Comparison of ENCODE assay signal across 8 cellular contexts in the genomic region with DNA sequence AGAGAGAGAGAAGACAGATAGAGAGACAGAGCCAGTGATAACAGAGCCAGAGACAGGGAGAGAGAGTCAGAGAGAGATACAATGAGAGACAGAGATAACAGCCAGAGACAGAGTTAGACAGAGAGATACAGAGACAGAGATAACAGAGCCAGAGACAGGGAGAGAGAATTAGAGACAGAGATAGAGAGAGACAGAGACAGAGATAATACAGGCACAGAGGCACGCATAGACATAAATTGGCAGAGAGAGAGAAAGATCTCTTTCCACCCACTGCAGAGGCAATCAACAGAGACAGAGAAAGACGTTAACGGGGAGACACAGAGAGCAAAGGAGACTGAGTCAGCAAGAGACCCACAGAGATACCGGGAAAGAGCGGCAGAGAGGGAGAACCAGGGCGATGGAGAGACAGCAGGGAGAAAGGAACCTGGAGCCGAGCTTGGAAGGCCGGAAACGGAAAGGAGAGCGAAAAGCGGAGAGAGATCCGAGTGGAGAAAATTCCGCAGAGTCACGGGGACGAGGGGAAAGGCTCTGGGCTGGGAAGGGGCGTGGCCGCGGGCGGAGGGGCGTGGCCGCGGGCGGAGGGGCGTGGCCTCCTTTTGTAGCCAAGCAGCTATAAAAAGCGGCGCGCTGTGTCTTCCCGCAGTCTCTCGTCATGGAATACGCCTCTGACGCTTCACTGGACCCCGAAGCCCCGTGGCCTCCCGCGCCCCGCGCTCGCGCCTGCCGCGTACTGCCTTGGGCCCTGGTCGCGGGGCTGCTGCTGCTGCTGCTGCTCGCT. TPM values are rescaled to one million over a fixed set of nuclear protein-coding genes. Genes with fewer than 3 reads are reported as not detected.
DNase-seq lines count a peak whose midpoint lies in the region; ATAC-seq and TF ChIP-seq lines count a peak whose summit lies in the region.

A gene with protein sequence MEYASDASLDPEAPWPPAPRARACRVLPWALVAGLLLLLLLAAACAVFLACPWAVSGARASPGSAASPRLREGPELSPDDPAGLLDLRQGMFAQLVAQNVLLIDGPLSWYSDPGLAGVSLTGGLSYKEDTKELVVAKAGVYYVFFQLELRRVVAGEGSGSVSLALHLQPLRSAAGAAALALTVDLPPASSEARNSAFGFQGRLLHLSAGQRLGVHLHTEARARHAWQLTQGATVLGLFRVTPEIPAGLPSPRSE (plus strand): TSS at position 642 of the 778 bp plus-strand sequence. CDS start 11 bp downstream, at position 653.

- H3K4me1 Mint-ChIP-seq in activated T-cell treated with anti-CD3 and anti-CD28 coated beads, Interleukin-2, amount 50 U/mL, for 72 hours (ENCODE audit: low read depth), result peaks cover 39% of the 10 kb centered on the region

- peak; percentile 33 to 35 for DNase-seq in NCI-H2081 (lab: John Stamatoyannopoulos, UW)
- DNase-seq in NCI-H2081 treated with DMSO at 0.1 percent for 48 hours (lab: John Stamatoyannopoulos, UW), result no peak
- DNase-seq in activated T-cell treated with anti-CD3 and anti-CD28 coated beads, Interleukin-2, amount 50 U/mL, for 72 hours, result peak; percentile 77 to 87
- DNase-seq in esophagus muscularis mucosa (ENCODE audit: extremely low spot score), result peak; percentile 98
- DNase-seq in myocyte (ENCODE audit: low read depth), result peak; percentile 89
- peak; percentile 74 for DNase-seq in stimulated activated CD8-positive, alpha-beta memory T cell treated with anti-CD3 and anti-CD28 coated beads, Interleukin-7, amount 100 ng/mL, for 24 hours (ENCODE audit: low read depth)

- no peaks in the 10 kb centered on the region for H3K36me3 ChIP-seq in esophagus muscularis mucosa

- no peak for TF ChIP-seq EP300 in esophagus muscularis mucosa (IDR thresholded peaks at IDR 0.05)

- peak within 1 kb of the TSS; percentile 5 for H3K27ac Mint-ChIP-seq in activated T-cell treated with anti-CD3 and anti-CD28 coated beads, Interleukin-2, amount 50 U/mL, for 72 hours

- H3K27me3 ChIP-seq in esophagus muscularis mucosa, result peaks cover 0 to 43% (median 19%) of the 10 kb centered on the region in 4 donors

- 0% methylated on average over 28 of the region's 44 CpGs for WGBS in esophagus muscularis mucosa

- H3K4me1 ChIP-seq in esophagus muscularis mucosa, result peaks cover 31 to 47% (median 40%) of the 10 kb centered on the region in 4 donors

- H3K27me3 Mint-ChIP-seq in activated T-cell treated with anti-CD3 and anti-CD28 coated beads, Interleukin-2, amount 50 U/mL, for 72 hours (ENCODE audit: low read depth), result peaks cover 45% of the 10 kb centered on the region

- H3K36me3 Mint-ChIP-seq in activated T-cell treated with anti-CD3 and anti-CD28 coated beads, Interleukin-2, amount 50 U/mL, for 72 hours (ENCODE audit: insufficient read depth in 2 of 2), result peaks cover 2 to 9% of the 10 kb centered on the region in 2 donors

- intact Hi-C loops in esophagus muscularis mucosa (cut with DNase I), result no loop called here

- peak within 1 kb of the TSS; percentile 58 to 68 (median 61) for H3K4me3 ChIP-seq in esophagus muscularis mucosa

- TF ChIP-seq POLR2A in esophagus muscularis mucosa (IDR thresholded peaks at IDR 0.05; ENCODE audit: low read depth), result peak; percentile 68

- ATAC-seq in HG03571 (IDR thresholded peaks at IDR 0.05; ENCODE audit: unreplicated experiment), result peak; percentile 20
- peak; percentile 80 for ATAC-seq in activated T-cell treated with anti-CD3 and anti-CD28 coated beads, Interleukin-2, amount 50 U/mL, for 72 hours (replicated peaks in 1 of 2)

- no peaks in the 10 kb centered on the region for H3K9me3 Mint-ChIP-seq in activated T-cell treated with anti-CD3 and anti-CD28 coated beads, Interleukin-2, amount 50 U/mL, for 72 hours

- TF ChIP-seq CTCF in esophagus muscularis mucosa (IDR thresholded peaks at IDR 0.05), result no peak

- H3K27ac ChIP-seq in esophagus muscularis mucosa (replicated peaks in 1 of 4), result peak within 1 kb of the TSS; percentile 67 to 74 (median 68)

- H3K4me3 Mint-ChIP-seq in activated T-cell treated with anti-CD3 and anti-CD28 coated beads, Interleukin-2, amount 50 U/mL, for 72 hours, result peak within 1 kb of the TSS; percentile 82 to 85

- no peaks in the 10 kb centered on the region for H3K9me3 ChIP-seq in esophagus muscularis mucosa

TF ChIP-seq in PFSK-1, 5 proteins besides CTCF, POLR2A, EP300 and RAD21:
- TF ChIP-seq TAF1 (IDR thresholded peaks at IDR 0.05; ENCODE audit: borderline replicate concordance, insufficient read depth, low read length) (no peak), FOXP2 (optimal IDR thresholded peaks at IDR 0.05; ENCODE audit: borderline replicate concordance, extremely low read depth, extremely low read length, insufficient read depth) (peak; percentile 42), POLR2AphosphoS5 (IDR thresholded peaks at IDR 0.05; ENCODE audit: low read depth, low read length) (peak; percentile 96)

RNA-seq across cellular contexts. Expression of the gene that starts here (rescaled TPM):
- polyA plus RNA-seq in PFSK-1 (2012; ENCODE audit: insufficient read length, low read depth), result 2.6 TPM
- 1 to 10 TPM; 3.4 to 6.3 TPM for total RNA-seq in activated T-cell treated with anti-CD3 and anti-CD28 coated beads, Interleukin-2, amount 50 U/mL, for 72 hours
- total RNA-seq in esophagus muscularis mucosa, result 1 to 10 TPM in 1 of 4 donors, under 1 TPM in 2, not detected in 1; 0.29 to 2.7 (median 0.45) TPM
- 1.7 and 7.2 TPM in 2 replicates for total RNA-seq in myocyte
- polyA plus RNA-seq in myocyte (2012), result 5.5 TPM
